19 cellular contexts compared by ENCODE assay signal in genomic region chr11:64665381-64665780, GRCh38. TPM values are rescaled to one million over a fixed set of nuclear protein-coding genes. Genes with fewer than 3 reads are reported as not detected.
DNase-seq lines count a peak whose midpoint lies in the region; ATAC-seq and TF ChIP-seq lines count a peak whose summit lies in the region.
"Had no signal": no experiment of that assay in that cellular context is flagged by ENCODE, and none has a peak within 500 bp of the region (broad histone marks: within the 10 kb centered on the region; RNA-seq: fewer than 3 reads in every experiment).

No MANE protein-coding gene starts in this region.

- intact Hi-C loops in activated CD4-positive, alpha-beta T cell treated with anti-CD3 and anti-CD28 coated beads for 36 hours (cut with DNase I, micrococcal nuclease): no loop called here

- H3K4me3 Mint-ChIP-seq in CD8-positive, alpha-beta memory T cell: no peak overlapping the region
- no peak overlapping the region for H3K4me3 Mint-ChIP-seq in glutamatergic neuron (ENCODE audit: unreplicated experiment)
- H3K4me3 Mint-ChIP-seq in activated CD4-positive, alpha-beta T cell treated with anti-CD3 and anti-CD28 coated beads for 36 hours: no peak overlapping the region
- H3K4me3 Mint-ChIP-seq in activated T-cell treated with anti-CD3 and anti-CD28 coated beads, Interleukin-2, amount 50 U/mL, for 72 hours: no peak overlapping the region
- H3K4me3 Mint-ChIP-seq: activated B cell treated with CpG ODN at 0.5 μM for 24 hours; activated CD8-positive, alpha-beta T cell treated with anti-CD3 and anti-CD28 coated beads, Interleukin-2, amount 10 ng/mL, durations not matched to agents 7 days and 5 days; activated T-cell treated with anti-CD3 and anti-CD28 coated beads, Interleukin-2, amount 50 U/mL, for 4 hours; naive thymus-derived CD8-positive, alpha-beta T cell had no signal

- ATAC-seq in GM21723 (IDR thresholded peaks at IDR 0.05; ENCODE audit: unreplicated experiment) (no peak), HG03521 (IDR thresholded peaks at IDR 0.05; ENCODE audit: unreplicated experiment) (no peak)
- no peak for ATAC-seq in activated CD4-positive, alpha-beta T cell treated with anti-CD3 and anti-CD28 coated beads for 36 hours
- no peak for ATAC-seq in activated T-cell treated with anti-CD3 and anti-CD28 coated beads, Interleukin-2, amount 50 U/mL, for 72 hours (replicated peaks in 1 of 2)
- ATAC-seq: activated CD8-positive, alpha-beta T cell treated with anti-CD3 and anti-CD28 coated beads, Interleukin-2, amount 10 ng/mL, durations not matched to agents 7 days and 5 days; activated T-cell treated with anti-CD3 and anti-CD28 coated beads, Interleukin-2, amount 50 U/mL, for 4 hours; naive thymus-derived CD8-positive, alpha-beta T cell had no signal

- H3K36me3 ChIP-seq in CD8-positive, alpha-beta memory T cell (ENCODE audit: insufficient read depth, low read length): no peaks in the 10 kb centered on the region
- H3K36me3 ChIP-seq: stomach had no signal

- H3K9me3 Mint-ChIP-seq in CD8-positive, alpha-beta memory T cell: no peaks in the 10 kb centered on the region
- peaks cover 2% of the 10 kb centered on the region for H3K9me3 Mint-ChIP-seq in glutamatergic neuron (ENCODE audit: unreplicated experiment)
- H3K9me3 Mint-ChIP-seq in activated CD4-positive, alpha-beta T cell treated with anti-CD3 and anti-CD28 coated beads for 36 hours (ENCODE audit: low read depth): no peaks in the 10 kb centered on the region
- no peaks in the 10 kb centered on the region for H3K9me3 Mint-ChIP-seq in activated T-cell treated with anti-CD3 and anti-CD28 coated beads, Interleukin-2, amount 50 U/mL, for 72 hours
- H3K9me3 Mint-ChIP-seq: activated B cell treated with CpG ODN at 0.5 μM for 24 hours; activated T-cell treated with anti-CD3 and anti-CD28 coated beads, Interleukin-2, amount 50 U/mL, for 4 hours; naive thymus-derived CD8-positive, alpha-beta T cell had no signal

- H3K27ac Mint-ChIP-seq in CD8-positive, alpha-beta memory T cell: no peak overlapping the region
- peak overlapping the region; percentile 41 for H3K27ac Mint-ChIP-seq in glutamatergic neuron (ENCODE audit: unreplicated experiment)
- no peak overlapping the region for H3K27ac Mint-ChIP-seq in activated CD4-positive, alpha-beta T cell treated with anti-CD3 and anti-CD28 coated beads for 36 hours
- H3K27ac Mint-ChIP-seq in activated T-cell treated with anti-CD3 and anti-CD28 coated beads, Interleukin-2, amount 50 U/mL, for 72 hours: no peak overlapping the region
- H3K27ac Mint-ChIP-seq: activated B cell treated with CpG ODN at 0.5 μM for 24 hours; activated CD8-positive, alpha-beta T cell treated with anti-CD3 and anti-CD28 coated beads, Interleukin-2, amount 10 ng/mL, durations not matched to agents 7 days and 5 days had no signal

- peaks cover 5 to 32% of the 10 kb centered on the region in 2 donors for H3K27me3 Mint-ChIP-seq in CD8-positive, alpha-beta memory T cell
- H3K27me3 Mint-ChIP-seq in glutamatergic neuron (ENCODE audit: unreplicated experiment): peaks cover 6% of the 10 kb centered on the region
- H3K27me3 Mint-ChIP-seq in activated CD4-positive, alpha-beta T cell treated with anti-CD3 and anti-CD28 coated beads for 36 hours: peaks cover 6% of the 10 kb centered on the region
- H3K27me3 Mint-ChIP-seq in activated T-cell treated with anti-CD3 and anti-CD28 coated beads, Interleukin-2, amount 50 U/mL, for 72 hours (ENCODE audit: low read depth): peaks cover 5% of the 10 kb centered on the region

- H3K9me3 ChIP-seq in CD8-positive, alpha-beta memory T cell (ENCODE audit: low read length): no peaks in the 10 kb centered on the region
- H3K9me3 ChIP-seq: stomach had no signal

- DNase-seq in A172 (ENCODE audit: low spot score) (peak; percentile 37), RPMI7951 (ENCODE audit: low read depth) (peak; percentile 9), glutamatergic neuron (no peak)
- DNase-seq in CD8-positive, alpha-beta memory T cell: no peak
- DNase-seq in activated CD4-positive, alpha-beta T cell treated with anti-CD3 and anti-CD28 coated beads for 36 hours: no peak
- no peak for DNase-seq in activated T-cell treated with anti-CD3 and anti-CD28 coated beads, Interleukin-2, amount 50 U/mL, for 72 hours
- DNase-seq: activated B cell treated with CpG ODN at 0.5 μM for 24 hours; activated CD8-positive, alpha-beta T cell treated with anti-CD3 and anti-CD28 coated beads, Interleukin-2, amount 10 ng/mL, durations not matched to agents 7 days and 5 days; activated naive CD4-positive, alpha-beta T cell treated with anti-CD3 and anti-CD28 coated beads, Interleukin-2, amount 50 U/mL, for 16 hours; activated T-cell treated with anti-CD3 and anti-CD28 coated beads, Interleukin-2, amount 50 U/mL, for 4 hours; Kasumi-1; naive thymus-derived CD8-positive, alpha-beta T cell; SIG-M5; stimulated activated CD4-positive, alpha-beta T cell treated with anti-CD3 and anti-CD28 coated beads, Interleukin-4, amount 100 ng/mL, for 1 hour; stomach; trophoblast cell had no signal

- H3K36me3 Mint-ChIP-seq in CD8-positive, alpha-beta memory T cell: no peaks in the 10 kb centered on the region
- H3K36me3 Mint-ChIP-seq in glutamatergic neuron (ENCODE audit: unreplicated experiment): peaks cover 9% of the 10 kb centered on the region
- no peaks in the 10 kb centered on the region for H3K36me3 Mint-ChIP-seq in activated CD4-positive, alpha-beta T cell treated with anti-CD3 and anti-CD28 coated beads for 36 hours (ENCODE audit: low read depth)
- no peaks in the 10 kb centered on the region for H3K36me3 Mint-ChIP-seq in activated T-cell treated with anti-CD3 and anti-CD28 coated beads, Interleukin-2, amount 50 U/mL, for 72 hours (ENCODE audit: insufficient read depth in 2 of 2)
- H3K36me3 Mint-ChIP-seq: naive thymus-derived CD8-positive, alpha-beta T cell had no signal

- no peaks in the 10 kb centered on the region for H3K4me1 ChIP-seq in CD8-positive, alpha-beta memory T cell (ENCODE audit: insufficient read depth, low read length)
- H3K4me1 ChIP-seq: stomach had no signal

- H3K4me3 ChIP-seq in CD8-positive, alpha-beta memory T cell (ENCODE audit: low read length): no peak overlapping the region
- H3K4me3 ChIP-seq: skin epidermis, stomach had no signal

- H3K27me3 ChIP-seq in CD8-positive, alpha-beta memory T cell (ENCODE audit: insufficient read depth, low read length, poor library complexity, severe bottlenecking): peaks cover 10% of the 10 kb centered on the region

- peak overlapping the region; percentile 4 for H3K27ac ChIP-seq in CD8-positive, alpha-beta memory T cell (ENCODE audit: low read depth, low read length)
- H3K27ac ChIP-seq: skin epidermis, stomach had no signal

- H3K4me1 Mint-ChIP-seq in CD8-positive, alpha-beta memory T cell: no peaks in the 10 kb centered on the region
- peaks cover 9% of the 10 kb centered on the region for H3K4me1 Mint-ChIP-seq in glutamatergic neuron (ENCODE audit: low read depth, unreplicated experiment)
- H3K4me1 Mint-ChIP-seq in activated CD4-positive, alpha-beta T cell treated with anti-CD3 and anti-CD28 coated beads for 36 hours: no peaks in the 10 kb centered on the region
- no peaks in the 10 kb centered on the region for H3K4me1 Mint-ChIP-seq in activated T-cell treated with anti-CD3 and anti-CD28 coated beads, Interleukin-2, amount 50 U/mL, for 72 hours (ENCODE audit: low read depth)
- H3K4me1 Mint-ChIP-seq: activated B cell treated with CpG ODN at 0.5 μM for 24 hours had no signal

- no peak for TF ChIP-seq CTCF in glutamatergic neuron (IDR thresholded peaks at IDR 0.05; ENCODE audit: partially characterized antibody, unreplicated experiment)

- POLR2A ChIA-PET in CD8-positive, alpha-beta memory T cell (lab: Charles Lee): no interaction called here
- POLR2A ChIA-PET in activated CD4-positive, alpha-beta T cell treated with anti-CD3 and anti-CD28 coated beads for 36 hours (lab: Charles Lee): no interaction called here

- CTCF ChIA-PET in CD8-positive, alpha-beta memory T cell (lab: Charles Lee): no interaction called here
- CTCF ChIA-PET in activated CD4-positive, alpha-beta T cell treated with anti-CD3 and anti-CD28 coated beads for 36 hours (lab: Charles Lee): interaction anchor here (0.7 kb wide), 1 partner anchor 23 kb away, joined by 3 read pairs; no protein-coding TSS in a partner anchor

RNA-seq across cellular contexts. Expression of gene NRXN2, which starts 57.6 kb away (rescaled TPM):
- 0.05 and 0.14 TPM in 2 replicates for total RNA-seq in A172 (2014; rRNA removed; shearing (Covaris generic))
- under 1 TPM; 0.55 to 0.75 TPM for total RNA-seq in CD8-positive, alpha-beta memory T cell
- not detected for polyA plus RNA-seq in CD8-positive, alpha-beta memory T cell
- total RNA-seq in RPMI7951 (2014; rRNA removed; shearing (Covaris generic)): 0.10 and 0.36 TPM in 2 replicates
- total RNA-seq in glutamatergic neuron (ENCODE audit: unreplicated experiment): 50.4 TPM
- under 1 TPM; 0.18 to 0.39 TPM for total RNA-seq in activated CD4-positive, alpha-beta T cell treated with anti-CD3 and anti-CD28 coated beads for 36 hours
- total RNA-seq in activated T-cell treated with anti-CD3 and anti-CD28 coated beads, Interleukin-2, amount 50 U/mL, for 72 hours: under 1 TPM; 0.37 to 0.55 TPM
- polyA plus RNA-seq: naive thymus-derived CD8-positive, alpha-beta T cell had no signal

Comparison
In these comparisons a context has a peak if more than half of its experiments do, and no peak if none do; other contexts are left out.
1. DNase-seq: peak in A172 (single experiment) and RPMI7951 (single experiment); none in CD8-positive, alpha-beta memory T cell (0 of 5), glutamatergic neuron (single experiment), activated CD4-positive, alpha-beta T cell treated with anti-CD3 and anti-CD28 coated beads for 36 hours (single experiment) and activated T-cell treated with anti-CD3 and anti-CD28 coated beads, Interleukin-2, amount 50 U/mL, for 72 hours (0 of 2).
2. RNA of gene NRXN2, which starts 57.6 kb away (total RNA-seq): 50.4 TPM in glutamatergic neuron (single experiment); 0.55 to 0.75 TPM in CD8-positive, alpha-beta memory T cell, 0.37 to 0.55 TPM in activated T-cell treated with anti-CD3 and anti-CD28 coated beads, Interleukin-2, amount 50 U/mL, for 72 hours, 0.18 to 0.39 TPM in activated CD4-positive, alpha-beta T cell treated with anti-CD3 and anti-CD28 coated beads for 36 hours, 0.10 to 0.36 TPM in RPMI7951 and 0.05 to 0.14 TPM in A172; every median in the first group is over 10 times any median in the second.